Comparison of ENCODE assay signal across 1 cellular context in genomic region chr15:101175396-101175795, GRCh38.
TF ChIP-seq lines count a peak whose summit lies in the region.

No MANE protein-coding gene starts in this region.

TF ChIP-seq in liver, 16 proteins besides CTCF, POLR2A, EP300 and RAD21 (continued from another document):
- TF ChIP-seq SP1 (IDR thresholded peaks at IDR 0.05) (no peak), YY1 (IDR thresholded peaks at IDR 0.05) (no peak), JUND (IDR thresholded peaks at IDR 0.05) (no peak)
